12 cellular contexts compared by ENCODE assay signal in genomic region chr16:28191364-28191985, GRCh38. TPM values are rescaled to one million over a fixed set of nuclear protein-coding genes. Genes with fewer than 3 reads are reported as not detected.
DNase-seq lines count a peak whose midpoint lies in the region; ATAC-seq and TF ChIP-seq lines count a peak whose summit lies in the region.
"Had no signal": no experiment of that assay in that cellular context is flagged by ENCODE, and none has a peak within 500 bp of the region (broad histone marks: within the 10 kb centered on the region; RNA-seq: fewer than 3 reads in every experiment).

No MANE protein-coding gene starts in this region.

- intact Hi-C loops in activated B cell treated with CpG ODN at 0.5 μM for 24 hours (cut with micrococcal nuclease): no loop called here

- no peaks in the 10 kb centered on the region for H3K27me3 ChIP-seq in foreskin keratinocyte
- H3K27me3 ChIP-seq: colonic mucosa, tibial artery had no signal

- CTCF ChIA-PET in activated B cell treated with CpG ODN at 0.5 μM for 24 hours (lab: Charles Lee): interaction anchor here (1.0 to 1.9 kb wide), 3 partner anchors 10 to 19 kb away, joined by 3 to 5 read pairs (median 3); no protein-coding TSS in a partner anchor

- TF ChIP-seq CTCF in activated B cell treated with CpG ODN at 0.5 μM for 24 hours (IDR thresholded peaks at IDR 0.05): no peak
- no peak for TF ChIP-seq CTCF in foreskin keratinocyte (conservative IDR thresholded peaks at IDR 0.05)

- H3K9me3 Mint-ChIP-seq in activated T-cell treated with anti-CD3 and anti-CD28 coated beads, Interleukin-2, amount 50 U/mL, for 24 hours: no peaks in the 10 kb centered on the region
- no peaks in the 10 kb centered on the region for H3K9me3 Mint-ChIP-seq in activated B cell treated with CpG ODN at 0.5 μM for 24 hours
- no peaks in the 10 kb centered on the region for H3K9me3 Mint-ChIP-seq in stimulated activated memory B cell treated with anti-CD40 and anti-IgM and Interleukin-4, amounts not matched to agents 10 μg/mL and 1 μg/mL and 100 μg/mL, for 72 hours

- H3K27ac Mint-ChIP-seq in activated T-cell treated with anti-CD3 and anti-CD28 coated beads, Interleukin-2, amount 50 U/mL, for 24 hours: peak overlapping the region; percentile 90
- H3K27ac Mint-ChIP-seq in activated B cell treated with CpG ODN at 0.5 μM for 24 hours: peak overlapping the region; percentile 74
- peak overlapping the region; percentile 92 for H3K27ac Mint-ChIP-seq in stimulated activated memory B cell treated with anti-CD40 and anti-IgM and Interleukin-4, amounts not matched to agents 10 μg/mL and 1 μg/mL and 100 μg/mL, for 72 hours

- peaks cover 91% of the 10 kb centered on the region for H3K36me3 Mint-ChIP-seq in activated T-cell treated with anti-CD3 and anti-CD28 coated beads, Interleukin-2, amount 50 U/mL, for 24 hours (ENCODE audit: low read depth)
- peaks cover 34% of the 10 kb centered on the region for H3K36me3 Mint-ChIP-seq in activated B cell treated with CpG ODN at 0.5 μM for 24 hours (ENCODE audit: low read depth)
- peaks cover 28% of the 10 kb centered on the region for H3K36me3 Mint-ChIP-seq in stimulated activated memory B cell treated with anti-CD40 and anti-IgM and Interleukin-4, amounts not matched to agents 10 μg/mL and 1 μg/mL and 100 μg/mL, for 72 hours

- no peak overlapping the region for H3K27ac ChIP-seq in foreskin keratinocyte
- H3K27ac ChIP-seq: colonic mucosa, tibial artery had no signal

- peaks cover 23% of the 10 kb centered on the region for H3K4me1 ChIP-seq in foreskin keratinocyte

- no peak for ATAC-seq in activated B cell treated with CpG ODN at 0.5 μM for 24 hours (ENCODE audit: low read depth)
- peak; percentile 96 for ATAC-seq in foreskin keratinocyte
- ATAC-seq in stimulated activated memory B cell treated with anti-CD40 and anti-IgM and Interleukin-4, amounts not matched to agents 10 μg/mL and 1 μg/mL and 100 μg/mL, for 72 hours: no peak
- no peak for ATAC-seq in GM19452 (IDR thresholded peaks at IDR 0.05; ENCODE audit: unreplicated experiment)

- no peak overlapping the region for H3K4me3 Mint-ChIP-seq in activated T-cell treated with anti-CD3 and anti-CD28 coated beads, Interleukin-2, amount 50 U/mL, for 24 hours
- peak overlapping the region; percentile 9 for H3K4me3 Mint-ChIP-seq in activated B cell treated with CpG ODN at 0.5 μM for 24 hours
- no peak overlapping the region for H3K4me3 Mint-ChIP-seq in stimulated activated memory B cell treated with anti-CD40 and anti-IgM and Interleukin-4, amounts not matched to agents 10 μg/mL and 1 μg/mL and 100 μg/mL, for 72 hours

- POLR2A ChIA-PET in activated B cell treated with CpG ODN at 0.5 μM for 24 hours (lab: Charles Lee): interaction anchor here (1.3 to 4.5 kb wide), 3 partner anchors 10 to 19 kb away, joined by 6 to 70 read pairs (median 8); partner anchors contain the start of gene XPO6

- H3K27me3 Mint-ChIP-seq in activated T-cell treated with anti-CD3 and anti-CD28 coated beads, Interleukin-2, amount 50 U/mL, for 24 hours: no peaks in the 10 kb centered on the region
- no peaks in the 10 kb centered on the region for H3K27me3 Mint-ChIP-seq in activated B cell treated with CpG ODN at 0.5 μM for 24 hours
- no peaks in the 10 kb centered on the region for H3K27me3 Mint-ChIP-seq in stimulated activated memory B cell treated with anti-CD40 and anti-IgM and Interleukin-4, amounts not matched to agents 10 μg/mL and 1 μg/mL and 100 μg/mL, for 72 hours

- H3K4me1 Mint-ChIP-seq in activated T-cell treated with anti-CD3 and anti-CD28 coated beads, Interleukin-2, amount 50 U/mL, for 24 hours (ENCODE audit: low read depth): peaks cover 95% of the 10 kb centered on the region
- peaks cover 97% of the 10 kb centered on the region for H3K4me1 Mint-ChIP-seq in activated B cell treated with CpG ODN at 0.5 μM for 24 hours
- peaks cover 97% of the 10 kb centered on the region for H3K4me1 Mint-ChIP-seq in stimulated activated memory B cell treated with anti-CD40 and anti-IgM and Interleukin-4, amounts not matched to agents 10 μg/mL and 1 μg/mL and 100 μg/mL, for 72 hours

- no peak for DNase-seq in activated T-cell treated with anti-CD3 and anti-CD28 coated beads, Interleukin-2, amount 50 U/mL, for 24 hours
- DNase-seq in activated T-cell treated with anti-CD3 and anti-CD28 coated beads, Interleukin-2, amount 50 U/mL, for 1 hour: no peak
- DNase-seq in activated B cell treated with CpG ODN at 0.5 μM for 24 hours: no peak
- DNase-seq in foreskin keratinocyte: peak; percentile 93 to 97
- no peak for DNase-seq in HK-2 (ENCODE audit: unreplicated experiment)
- no peak for DNase-seq in NCI-H1436 treated with DMSO at 0.1 percent for 48 hours (lab: John Stamatoyannopoulos, UW)
- DNase-seq: activated CD4-positive, alpha-beta T cell treated with anti-CD3 and anti-CD28 coated beads, Interleukin-2, amount 50 U/mL, for 4 hours; colonic mucosa; HCEC 1CT; tibial artery had no signal

RNA-seq across cellular contexts. Expression of gene XPO6, which starts 20.3 kb away (rescaled TPM):
- total RNA-seq in activated B cell treated with CpG ODN at 0.5 μM for 24 hours: 212 and 236 TPM in 2 replicates
- total RNA-seq in foreskin keratinocyte: 113 and 118 TPM in 2 replicates
- polyA plus RNA-seq in foreskin keratinocyte: 91.9 and 101 TPM in 2 replicates

Comparison
In these comparisons a context has a peak if more than half of its experiments do, and no peak if none do; other contexts are left out.
1. DNase-seq: peak in foreskin keratinocyte (2 of 2); none in activated T-cell treated with anti-CD3 and anti-CD28 coated beads, Interleukin-2, amount 50 U/mL, for 24 hours (single experiment), activated T-cell treated with anti-CD3 and anti-CD28 coated beads, Interleukin-2, amount 50 U/mL, for 1 hour (single experiment), activated B cell treated with CpG ODN at 0.5 μM for 24 hours (single experiment), HK-2 (single experiment) and NCI-H1436 treated with DMSO at 0.1 percent for 48 hours (single experiment).
2. Peak in every context shown above with its lines, with median percentiles within 50 percentile points of each other: H3K27ac Mint-ChIP-seq.